1 cellular context compared by ENCODE assay signal in genomic region chr20:38271609-38272120, GRCh38.
TF ChIP-seq lines count a peak whose summit lies in the region.

No MANE protein-coding gene starts in this region.

TF ChIP-seq in IMR-90, 13 proteins besides CTCF, POLR2A, EP300 and RAD21:
- TF ChIP-seq RFX5 (IDR thresholded peaks at IDR 0.05; ENCODE audit: low read depth, low read length): no peak
- TF ChIP-seq BHLHE40 (IDR thresholded peaks at IDR 0.05; ENCODE audit: low read depth, low read length): no peak
TF ChIP-seq in IMR-90: peak in this region for 0.
